ENCODE assay signal across 18 cellular contexts in genomic region chr2:97857553-97857952, GRCh38.
"Had no signal": no experiment of that assay in that cellular context is flagged by ENCODE, and none has a peak within 500 bp of the region (broad histone marks: within the 10 kb centered on the region; RNA-seq: fewer than 3 reads in every experiment).

No MANE protein-coding gene starts in this region.

- H3K4me3 Mint-ChIP-seq: activated CD4-positive, alpha-beta T cell treated with anti-CD3 and anti-CD28 coated beads for 36 hours; dendritic cell treated with granulocyte-macrophage colony-stimulating factor and Interleukin-4, amounts not matched to agents 40 ng/mL and 50 ng/mL, for 4 days; naive thymus-derived CD8-positive, alpha-beta T cell; stimulated activated effector memory CD8-positive, alpha-beta T cell treated with anti-CD3 and anti-CD28 coated beads, Interleukin-12 subunit alpha, Interleukin-12 subunit beta, amount 100 ng/mL, for 72 hours; type B pancreatic cell; WTC11 had no signal

- H3K36me3 Mint-ChIP-seq: WTC11 had no signal

- FAIRE-seq: bronchial epithelial cell had no signal

- H3K27ac Mint-ChIP-seq: activated CD4-positive, alpha-beta T cell treated with anti-CD3 and anti-CD28 coated beads for 36 hours; activated naive CD4-positive, alpha-beta T cell treated with anti-CD3 and anti-CD28 coated beads, Interleukin-2, amount 50 U/mL, for 72 hours; dendritic cell treated with granulocyte-macrophage colony-stimulating factor and Interleukin-4, amounts not matched to agents 40 ng/mL and 50 ng/mL, for 4 days; stimulated activated effector memory CD8-positive, alpha-beta T cell treated with anti-CD3 and anti-CD28 coated beads, Interleukin-12 subunit alpha, Interleukin-12 subunit beta, amount 100 ng/mL, for 72 hours; type B pancreatic cell; WTC11 had no signal

- H3K4me1 Mint-ChIP-seq: stimulated activated effector memory CD8-positive, alpha-beta T cell treated with anti-CD3 and anti-CD28 coated beads, Interleukin-12 subunit alpha, Interleukin-12 subunit beta, amount 100 ng/mL, for 72 hours had no signal

- H3K9me3 Mint-ChIP-seq: activated naive CD4-positive, alpha-beta T cell treated with anti-CD3 and anti-CD28 coated beads, Interleukin-2, amount 50 U/mL, for 72 hours; stimulated activated effector memory CD8-positive, alpha-beta T cell treated with anti-CD3 and anti-CD28 coated beads, Interleukin-12 subunit alpha, Interleukin-12 subunit beta, amount 100 ng/mL, for 72 hours had no signal

- ATAC-seq: activated CD4-positive, alpha-beta T cell treated with anti-CD3 and anti-CD28 coated beads for 36 hours; activated naive CD4-positive, alpha-beta T cell treated with anti-CD3 and anti-CD28 coated beads, Interleukin-2, amount 50 U/mL, for 72 hours; esophagus mucosa; naive thymus-derived CD8-positive, alpha-beta T cell; stimulated activated effector memory CD8-positive, alpha-beta T cell treated with anti-CD3 and anti-CD28 coated beads, Interleukin-12 subunit alpha, Interleukin-12 subunit beta, amount 100 ng/mL, for 72 hours; WTC11 had no signal

- H3K27me3 Mint-ChIP-seq: activated CD4-positive, alpha-beta T cell treated with anti-CD3 and anti-CD28 coated beads for 36 hours; dendritic cell treated with granulocyte-macrophage colony-stimulating factor and Interleukin-4, amounts not matched to agents 40 ng/mL and 50 ng/mL, for 4 days; naive thymus-derived CD8-positive, alpha-beta T cell; type B pancreatic cell had no signal

- DNase-seq: activated CD4-positive, alpha-beta T cell treated with anti-CD3 and anti-CD28 coated beads for 36 hours; activated CD4-positive, alpha-beta T cell treated with anti-CD3 and anti-CD28 coated beads, Interleukin-2, amount 50 U/mL, for 48 hours; activated gamma-delta T cell treated with Interleukin-2 at 50 U/mL for 16 hours; adrenal gland; effector CD8-positive, alpha-beta T cell; mesendoderm; naive thymus-derived CD8-positive, alpha-beta T cell; ovary; sigmoid colon; stimulated activated CD4-positive, alpha-beta T cell treated with anti-CD3 and anti-CD28 coated beads, Interleukin-4, amount 100 ng/mL, for 24 hours; testis had no signal
